ENCODE assay signal across 1 cellular context in genomic region chr1:234972411-234973191, GRCh38.
A peak's percentile ranks its signal among the peaks of the same experiment; 100 is the strongest.
TF ChIP-seq lines count a peak whose summit lies in the region.

No MANE protein-coding gene starts in this region.

TF ChIP-seq in K562, 482 proteins besides CTCF, POLR2A, EP300 and RAD21 (continued from another document and continues in another):
- TF ChIP-seq MGA (IDR thresholded peaks at IDR 0.05) (peak; percentile 97), ZNF24 (IDR thresholded peaks at IDR 0.05) (peak; percentile 37; the same call in 1 of the 2 replicates), RNF219 (CRISPR knock-in tag; IDR thresholded peaks at IDR 0.05) (no peak), BMI1 (IDR thresholded peaks at IDR 0.05; ENCODE audit: low read length) (no peak), XRCC5 (IDR thresholded peaks at IDR 0.05; ENCODE audit: low read depth, low read length) (no peak), FOXA3 (CRISPR knock-in tag; conservative IDR thresholded peaks at IDR 0.05 in 1 of 2, IDR thresholded peaks at IDR 0.05 in 1 of 2) (no peak), ZNF699 (CRISPR knock-in tag; IDR thresholded peaks at IDR 0.05; ENCODE audit: insufficient replicate concordance) (no peak), SLC30A9 (CRISPR knock-in tag; IDR thresholded peaks at IDR 0.05) (no peak), ZNF184 (CRISPR knock-in tag; IDR thresholded peaks at IDR 0.05) (no peak), E2F5 (CRISPR knock-in tag; IDR thresholded peaks at IDR 0.05) (no peak), ZNF717 (CRISPR knock-in tag; IDR thresholded peaks at IDR 0.05) (no peak), ZNF232 (CRISPR knock-in tag; IDR thresholded peaks at IDR 0.05) (no peak), SRSF1 (IDR thresholded peaks at IDR 0.05; ENCODE audit: low read depth, low read length) (no peak), MECOM (CRISPR knock-in tag; IDR thresholded peaks at IDR 0.05) (peak; percentile 65; the same call in 1 of the 2 replicates), NFE2 (IDR thresholded peaks at IDR 0.05; ENCODE audit: low read depth) (no peak), MED1 (CRISPR knock-in tag; IDR thresholded peaks at IDR 0.05; ENCODE audit: borderline replicate concordance) (no peak), SUPT5H (IDR thresholded peaks at IDR 0.05) (no peak), RB1 (IDR thresholded peaks at IDR 0.05; ENCODE audit: low read depth) (no peak), ZBTB7A (IDR thresholded peaks at IDR 0.05; ENCODE audit: borderline replicate concordance, control insufficient read depth, low read depth, low read length) (no peak), MAFG (tag; conservative IDR thresholded peaks at IDR 0.05) (no peak), ZNF407 (IDR thresholded peaks at IDR 0.05; ENCODE audit: low read depth) (no peak), ZNF354B (CRISPR knock-in tag; IDR thresholded peaks at IDR 0.05) (no peak), SREBF1 (IDR thresholded peaks at IDR 0.05; ENCODE audit: borderline replicate concordance, low read depth, low read length) (no peak), KLF6 (CRISPR knock-in tag; IDR thresholded peaks at IDR 0.05; ENCODE audit: borderline replicate concordance) (peak; percentile 46; the same call in 1 of the 2 replicates), HIVEP1 (CRISPR knock-in tag; IDR thresholded peaks at IDR 0.05) (no peak), POLR2AphosphoS5 (IDR thresholded peaks at IDR 0.05; ENCODE audit: control insufficient read depth, insufficient read depth, low read depth, low read length) (no peak), ZNF277 (CRISPR knock-in tag; IDR thresholded peaks at IDR 0.05; ENCODE audit: borderline replicate concordance) (no peak), CREB3 (tag; conservative IDR thresholded peaks at IDR 0.05; ENCODE audit: low read depth) (peak; percentile 33; the same call in 1 of the 2 replicates), FOXM1 (IDR thresholded peaks at IDR 0.05; ENCODE audit: low read depth) (no peak), FOXM1 (CRISPR knock-in tag; IDR thresholded peaks at IDR 0.05; ENCODE audit: low read depth) (no peak), NFE2L1 (tag; IDR thresholded peaks at IDR 0.05; ENCODE audit: borderline replicate concordance, low read depth) (no peak), MBD2 (IDR thresholded peaks at IDR 0.05; ENCODE audit: borderline replicate concordance, low read depth) (no peak), CREB1 (IDR thresholded peaks at IDR 0.05) (no peak), CREB1 (CRISPR knock-in tag; IDR thresholded peaks at IDR 0.05) (no peak), ZEB2 (IDR thresholded peaks at IDR 0.05) (no peak)
